ENCODE assay signal across 2 cellular contexts in the genomic region with DNA sequence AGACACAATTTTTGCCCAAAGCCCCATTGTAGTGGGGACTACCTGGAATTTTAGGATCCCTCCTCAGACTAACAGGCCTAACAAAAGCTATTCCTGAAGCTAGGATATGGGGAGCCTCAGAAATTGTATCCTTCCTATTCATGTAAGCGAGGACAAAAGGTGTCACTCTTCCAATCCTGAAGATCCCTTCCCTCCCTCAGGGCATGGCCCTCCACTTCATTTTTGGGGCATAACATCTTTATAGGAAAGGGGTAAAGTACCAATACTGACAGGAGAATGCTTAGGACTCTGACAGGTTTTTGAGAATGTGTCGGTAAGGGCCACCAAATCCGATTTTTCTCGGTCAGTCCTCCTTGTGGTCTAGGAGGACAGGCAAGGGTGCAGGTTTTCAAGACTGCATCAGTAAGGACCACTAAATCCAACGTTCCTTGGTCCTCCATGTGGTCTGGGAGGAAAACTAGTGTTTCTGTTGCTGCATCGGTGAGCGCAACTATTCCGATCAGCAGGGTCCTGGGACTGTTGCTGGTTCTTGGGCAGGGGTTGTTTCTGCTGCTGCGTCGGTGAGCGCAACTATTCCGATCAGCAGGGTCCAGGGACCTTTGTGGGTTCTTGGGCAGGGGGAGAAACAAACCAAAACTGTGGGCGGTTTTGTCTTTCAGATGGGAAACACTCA. TPM values are rescaled to one million over a fixed set of nuclear protein-coding genes. Genes with fewer than 3 reads are reported as not detected.
"Had no signal": no experiment of that assay in that cellular context is flagged by ENCODE, and none has a peak within 500 bp of the region (broad histone marks: within the 10 kb centered on the region; RNA-seq: fewer than 3 reads in every experiment).

No MANE protein-coding gene starts in this region.

RNA-seq across cellular contexts. Expression of a gene that starts 32.9 kb away (rescaled TPM):
- total RNA-seq: renal cortical epithelial cell had no signal
- polyA plus RNA-seq: neural cell had no signal
